16 cellular contexts compared by ENCODE assay signal in the genomic region with DNA sequence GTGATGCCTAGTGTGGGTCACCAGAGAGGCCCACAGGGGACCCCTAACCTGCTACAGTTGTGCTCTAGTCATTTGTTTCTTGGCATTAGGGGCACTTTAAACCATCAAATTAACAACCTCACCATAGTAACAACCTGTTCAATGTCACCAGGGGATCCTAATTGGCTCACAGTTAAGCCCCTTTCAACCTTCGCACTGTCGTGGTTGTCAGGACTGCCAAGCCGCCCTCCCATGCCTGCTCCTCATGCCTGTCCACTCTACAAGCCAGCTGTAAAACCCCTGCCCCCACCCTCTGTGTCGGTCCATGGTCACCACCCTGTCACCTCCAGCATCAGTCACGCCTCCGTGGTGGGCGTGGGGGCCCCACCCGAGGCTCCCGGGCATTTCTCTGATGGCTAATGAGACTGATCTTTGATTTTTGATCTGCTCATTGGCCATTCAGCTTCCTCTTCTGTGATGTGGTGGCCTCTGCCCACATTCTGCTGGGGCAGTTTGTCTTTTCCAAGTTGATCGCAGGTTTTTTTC.
DNase-seq lines count a peak whose midpoint lies in the region; TF ChIP-seq lines count a peak whose summit lies in the region.
"Had no signal": no experiment of that assay in that cellular context is flagged by ENCODE, and none has a peak within 500 bp of the region (broad histone marks: within the 10 kb centered on the region; RNA-seq: fewer than 3 reads in every experiment).

No MANE protein-coding gene starts in this region.

- no peak for TF ChIP-seq POLR2A in thyroid gland (IDR thresholded peaks at IDR 0.05)

- H3K27me3 Mint-ChIP-seq in activated CD4-positive, alpha-beta memory T cell treated with anti-CD3 and anti-CD28 coated beads, Interleukin-2, amount 10 ng/mL, durations not matched to agents 7 days and 5 days, result peaks cover 31% of the 10 kb centered on the region
- peaks cover 11% of the 10 kb centered on the region for H3K27me3 Mint-ChIP-seq in activated CD4-positive, alpha-beta memory T cell treated with anti-CD3 and anti-CD28 coated beads for 36 hours
- H3K27me3 Mint-ChIP-seq in endodermal cell (ENCODE audit: insufficient read depth), result peaks cover 33% of the 10 kb centered on the region

- POLR2A ChIA-PET in activated CD4-positive, alpha-beta memory T cell treated with anti-CD3 and anti-CD28 coated beads, Interleukin-2, amount 10 ng/mL, durations not matched to agents 7 days and 5 days (lab: Charles Lee), result interaction anchor here (1.2 to 1.7 kb wide), 5 partner anchors 36 to 379 kb away, joined by 3 to 12 read pairs (median 5); a partner anchor contains a TSS
- POLR2A ChIA-PET in activated CD4-positive, alpha-beta memory T cell treated with anti-CD3 and anti-CD28 coated beads for 36 hours (lab: Charles Lee), result interaction anchor here (0.9 kb wide), 1 partner anchor 89 kb away, joined by 3 read pairs; no protein-coding TSS in a partner anchor

- H3K9me3 Mint-ChIP-seq in activated CD4-positive, alpha-beta memory T cell treated with anti-CD3 and anti-CD28 coated beads, Interleukin-2, amount 10 ng/mL, durations not matched to agents 7 days and 5 days, result no peaks in the 10 kb centered on the region
- peaks cover 4% of the 10 kb centered on the region for H3K9me3 Mint-ChIP-seq in activated CD4-positive, alpha-beta memory T cell treated with anti-CD3 and anti-CD28 coated beads for 36 hours
- peaks cover 13% of the 10 kb centered on the region for H3K9me3 Mint-ChIP-seq in endodermal cell

- CTCF ChIA-PET in activated CD4-positive, alpha-beta memory T cell treated with anti-CD3 and anti-CD28 coated beads, Interleukin-2, amount 10 ng/mL, durations not matched to agents 7 days and 5 days (lab: Charles Lee), result interaction anchor here (1.3 to 1.4 kb wide), 2 partner anchors 36 to 189 kb away, joined by 3 to 8 read pairs; no protein-coding TSS in a partner anchor
- CTCF ChIA-PET in activated CD4-positive, alpha-beta memory T cell treated with anti-CD3 and anti-CD28 coated beads for 36 hours (lab: Charles Lee), result no interaction called here

- H3K36me3 ChIP-seq in endodermal cell (ENCODE audit: control insufficient read depth, insufficient read depth, low read length) (peaks cover 13% of the 10 kb centered on the region), skeletal muscle tissue (ENCODE audit: control insufficient read depth in 3 of 3, insufficient read depth in 3 of 3, low read length in 3 of 3) (no peaks in the 10 kb centered on the region), colonic mucosa (no peaks in the 10 kb centered on the region), thyroid gland (no peaks in the 10 kb centered on the region)

- H3K4me1 ChIP-seq in endodermal cell (ENCODE audit: control insufficient read depth, insufficient read depth, low read length) (peaks cover 19% of the 10 kb centered on the region), skeletal muscle tissue (ENCODE audit: control insufficient read depth in 3 of 3, insufficient read depth in 3 of 3, low read length in 3 of 3) (peaks cover 3 to 18% (median 15%) of the 10 kb centered on the region in 3 donors), colonic mucosa (no peaks in the 10 kb centered on the region), thyroid gland (peaks cover 3 to 27% of the 10 kb centered on the region in 2 donors)

- H3K4me3 Mint-ChIP-seq in activated CD4-positive, alpha-beta memory T cell treated with anti-CD3 and anti-CD28 coated beads, Interleukin-2, amount 10 ng/mL, durations not matched to agents 7 days and 5 days, result no peak overlapping the region
- H3K4me3 Mint-ChIP-seq in activated CD4-positive, alpha-beta memory T cell treated with anti-CD3 and anti-CD28 coated beads for 36 hours, result no peak overlapping the region
- no peak overlapping the region for H3K4me3 Mint-ChIP-seq in endodermal cell

- no peaks in the 10 kb centered on the region for H3K36me3 Mint-ChIP-seq in activated CD4-positive, alpha-beta memory T cell treated with anti-CD3 and anti-CD28 coated beads, Interleukin-2, amount 10 ng/mL, durations not matched to agents 7 days and 5 days (ENCODE audit: low read depth)
- no peaks in the 10 kb centered on the region for H3K36me3 Mint-ChIP-seq in activated CD4-positive, alpha-beta memory T cell treated with anti-CD3 and anti-CD28 coated beads for 36 hours
- peaks cover 9% of the 10 kb centered on the region for H3K36me3 Mint-ChIP-seq in endodermal cell (ENCODE audit: low read depth)

- no peak for TF ChIP-seq CTCF in endodermal cell (conservative IDR thresholded peaks at IDR 0.05)
- TF ChIP-seq CTCF in coronary artery (IDR thresholded peaks at IDR 0.05), result no peak
- no peak for TF ChIP-seq CTCF in colonic mucosa (IDR thresholded peaks at IDR 0.05)
- no peak for TF ChIP-seq CTCF in thyroid gland (IDR thresholded peaks at IDR 0.05)

- WGBS in endodermal cell (ENCODE audit: insufficient coverage in 1 of 2, insufficient read length in 1 of 2), 2 experiments, result 83 to 88% methylated on average over 6 to 10 of the region's 10 CpGs
- WGBS in thyroid gland, 2 donors, result 81 to 86% methylated on average over 10 of the region's 10 CpGs

- no peak overlapping the region for H3K9ac ChIP-seq in endodermal cell (ENCODE audit: extremely low read depth, low read length, poor library complexity, severe bottlenecking)
- no peak overlapping the region for H3K9ac ChIP-seq in skeletal muscle tissue (ENCODE audit: low read depth in 1 of 3, low read length in 3 of 3)
- H3K9ac ChIP-seq in colonic mucosa (ENCODE audit: low read depth in 2 of 2, low read length in 2 of 2), result no peak overlapping the region

- H3K4me1 Mint-ChIP-seq in activated CD4-positive, alpha-beta memory T cell treated with anti-CD3 and anti-CD28 coated beads, Interleukin-2, amount 10 ng/mL, durations not matched to agents 7 days and 5 days, result peaks cover 47% of the 10 kb centered on the region
- H3K4me1 Mint-ChIP-seq in activated CD4-positive, alpha-beta memory T cell treated with anti-CD3 and anti-CD28 coated beads for 36 hours (ENCODE audit: low read depth), result peaks cover 39% of the 10 kb centered on the region
- H3K4me1 Mint-ChIP-seq in endodermal cell, result peaks cover 40% of the 10 kb centered on the region

- intact Hi-C loops in activated CD4-positive, alpha-beta memory T cell treated with anti-CD3 and anti-CD28 coated beads for 36 hours (cut with micrococcal nuclease), result no loop called here
- intact Hi-C loops in colonic mucosa (cut with DNase I) (no loop called here), thyroid gland (cut with DNase I) (no loop called here)

- H3K27me3 ChIP-seq in endodermal cell (ENCODE audit: control insufficient read depth, insufficient read depth, low read length, poor library complexity, severe bottlenecking) (peaks cover 10% of the 10 kb centered on the region), skeletal muscle tissue (ENCODE audit: control insufficient read depth in 3 of 3, insufficient read depth in 3 of 3, low read length in 3 of 3) (peaks cover 41 to 69% (median 68%) of the 10 kb centered on the region in 3 donors), colonic mucosa (no peaks in the 10 kb centered on the region), thyroid gland (no peaks in the 10 kb centered on the region)
- H3K27me3 ChIP-seq: testis had no signal

- peak overlapping the region; percentile 59 for H3K27ac Mint-ChIP-seq in activated CD4-positive, alpha-beta memory T cell treated with anti-CD3 and anti-CD28 coated beads, Interleukin-2, amount 10 ng/mL, durations not matched to agents 7 days and 5 days
- H3K27ac Mint-ChIP-seq in activated CD4-positive, alpha-beta memory T cell treated with anti-CD3 and anti-CD28 coated beads for 36 hours, result no peak overlapping the region
- peak overlapping the region; percentile 30 for H3K27ac Mint-ChIP-seq in endodermal cell

- H3K27ac ChIP-seq in endodermal cell (ENCODE audit: low read depth, low read length) (no peak overlapping the region), skeletal muscle tissue (ENCODE audit: low read depth, low read length) (peak overlapping the region; percentile 15), coronary artery (no peak overlapping the region), colonic mucosa (no peak overlapping the region), thyroid gland (no peak overlapping the region)
- H3K27ac ChIP-seq: epithelial cell of prostate, PC-9, testis had no signal

- peaks cover 3% of the 10 kb centered on the region for H3K9me3 ChIP-seq in endodermal cell (ENCODE audit: control insufficient read depth, low read length)
- H3K9me3 ChIP-seq in skeletal muscle tissue (ENCODE audit: control insufficient read depth in 3 of 3, low read length in 3 of 3), result peaks cover 2 to 3% (median 3%) of the 10 kb centered on the region in 3 donors
- no peaks in the 10 kb centered on the region for H3K9me3 ChIP-seq in colonic mucosa
- H3K9me3 ChIP-seq in thyroid gland, result no peaks in the 10 kb centered on the region
- H3K9me3 ChIP-seq: mucosa of descending colon, testis had no signal

- DNase-seq in activated CD4-positive, alpha-beta memory T cell treated with anti-CD3 and anti-CD28 coated beads, Interleukin-2, amount 10 ng/mL, durations not matched to agents 7 days and 5 days, result no peak
- DNase-seq in activated CD4-positive, alpha-beta memory T cell treated with anti-CD3 and anti-CD28 coated beads for 36 hours, result no peak
- DNase-seq in NCI-H69 (lab: John Stamatoyannopoulos, UW), result peak; percentile 27
- no peak for DNase-seq in endodermal cell
- DNase-seq in coronary artery (ENCODE audit: low spot score), result no peak
- no peak for DNase-seq in colonic mucosa
- DNase-seq in thyroid gland, result no peak
- DNase-seq: COR-L47, Kasumi-1, kidney glomerular epithelial cell, NCI-H446 treated with DMSO at 0.1 percent for 48 hours, PC-9 had no signal

- H3K4me3 ChIP-seq in endodermal cell (ENCODE audit: low read length), result no peak overlapping the region
- H3K4me3 ChIP-seq in skeletal muscle tissue (ENCODE audit: low read length in 3 of 3), result no peak overlapping the region
- H3K4me3 ChIP-seq in coronary artery, result no peak overlapping the region
- H3K4me3 ChIP-seq in colonic mucosa, result no peak overlapping the region
- no peak overlapping the region for H3K4me3 ChIP-seq in thyroid gland (replicated peaks in 1 of 3)
- H3K4me3 ChIP-seq: mucosa of descending colon, PC-9, testis had no signal
